1 cellular context compared by ENCODE assay signal in the genomic region with DNA sequence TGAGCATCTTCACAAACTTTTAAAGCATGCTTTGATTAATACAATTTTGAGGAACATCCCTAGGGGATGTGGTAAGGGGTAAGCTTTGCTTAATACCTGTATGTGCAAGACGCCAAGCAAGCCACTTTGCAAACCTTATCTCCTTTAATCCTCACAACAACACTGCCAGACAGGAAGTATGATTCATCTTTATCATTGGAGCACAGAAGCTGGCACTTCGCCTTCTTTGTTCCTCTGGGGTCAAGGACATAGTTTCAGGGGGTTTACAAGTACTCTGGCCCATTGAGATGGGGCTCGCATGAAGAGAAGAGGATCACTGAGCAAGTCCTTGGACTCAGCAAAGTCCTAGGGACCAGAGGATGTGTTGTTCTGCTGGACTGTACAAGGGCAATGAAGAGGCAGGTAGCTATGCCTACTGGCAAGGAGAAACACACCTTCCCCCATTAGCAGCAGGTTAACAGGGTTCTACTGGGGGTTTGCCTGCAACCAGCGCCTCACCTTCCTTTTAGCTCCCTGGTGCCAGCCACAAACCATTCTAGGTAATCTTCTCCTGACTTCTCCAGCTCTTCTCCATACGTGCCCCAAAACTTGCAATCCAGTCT.
A peak's percentile ranks its signal among the peaks of the same experiment; 100 is the strongest.
TF ChIP-seq lines count a peak whose summit lies in the region.

No MANE protein-coding gene starts in this region.

TF ChIP-seq in K562, 482 proteins besides CTCF, POLR2A, EP300 and RAD21 (continued from another document and continues in another):
- TF ChIP-seq JUN (IDR thresholded peaks at IDR 0.05; ENCODE audit: borderline replicate concordance, low read depth, low read length) (peak; percentile 93), JUN (CRISPR knock-in tag; IDR thresholded peaks at IDR 0.05; ENCODE audit: borderline replicate concordance) (no peak), GABPB2 (CRISPR knock-in tag; conservative IDR thresholded peaks at IDR 0.05) (no peak), CREM (IDR thresholded peaks at IDR 0.05; ENCODE audit: low read depth) (peak; percentile 70), TEAD4 (IDR thresholded peaks at IDR 0.05; ENCODE audit: low read length) (peak; percentile 96), TEAD4 (CRISPR knock-in tag; IDR thresholded peaks at IDR 0.05; ENCODE audit: borderline replicate concordance) (no peak), ZNF41 (CRISPR knock-in tag; conservative IDR thresholded peaks at IDR 0.05) (no peak), TAF9B (IDR thresholded peaks at IDR 0.05; ENCODE audit: partially characterized antibody) (no peak), PKNOX1 (IDR thresholded peaks at IDR 0.05) (0 out of 2 replicates have a peak, but pooled peaks have one; percentile 19), TEAD2 (tag; IDR thresholded peaks at IDR 0.05) (no peak), GTF3C2 (IDR thresholded peaks at IDR 0.05; ENCODE audit: borderline replicate concordance, extremely low read depth, insufficient read length) (no peak), ARID1B (IDR thresholded peaks at IDR 0.05) (peak; percentile 99), CBX3 (IDR thresholded peaks at IDR 0.05; ENCODE audit: borderline replicate concordance in 1 of 2, low read length in 2 of 2) (peak in 1 of 2 experiments; percentile 83; a peak in 2 of 3 replicates), NCOA2 (IDR thresholded peaks at IDR 0.05; ENCODE audit: partially characterized antibody in 2 of 2) (peak in 1 of 2 experiments; percentile 78), FOXK2 (conservative IDR thresholded peaks at IDR 0.05 in 1 of 2, IDR thresholded peaks at IDR 0.05 in 1 of 2; ENCODE audit: low read depth in 2 of 2) (0 out of 4 replicates have a peak, but pooled peaks have one; percentile 18 to 56), MTA1 (IDR thresholded peaks at IDR 0.05; ENCODE audit: borderline replicate concordance) (peak; percentile 68; the same call in 1 of the 2 replicates), KLF16 (IDR thresholded peaks at IDR 0.05) (peak; percentile 82), HMGXB4 (CRISPR knock-in tag; IDR thresholded peaks at IDR 0.05) (no peak), CBFA2T3 (IDR thresholded peaks at IDR 0.05) (peak; percentile 96), ZC3H4 (CRISPR knock-in tag; IDR thresholded peaks at IDR 0.05; ENCODE audit: borderline replicate concordance) (no peak), CBFA2T2 (conservative IDR thresholded peaks at IDR 0.05) (peak; percentile 92), TARDBP (IDR thresholded peaks at IDR 0.05) (peak; percentile 33; the same call in 1 of the 2 replicates), DNMT1 (IDR thresholded peaks at IDR 0.05) (no peak)
- TF ChIP-seq, protein P1, sequence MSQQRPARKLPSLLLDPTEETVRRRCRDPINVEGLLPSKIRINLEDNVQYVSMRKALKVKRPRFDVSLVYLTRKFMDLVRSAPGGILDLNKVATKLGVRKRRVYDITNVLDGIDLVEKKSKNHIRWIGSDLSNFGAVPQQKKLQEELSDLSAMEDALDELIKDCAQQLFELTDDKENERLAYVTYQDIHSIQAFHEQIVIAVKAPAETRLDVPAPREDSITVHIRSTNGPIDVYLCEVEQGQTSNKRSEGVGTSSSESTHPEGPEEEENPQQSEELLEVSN (IDR thresholded peaks at IDR 0.05; ENCODE audit: borderline replicate concordance in 1 of 2, extremely low read depth in 1 of 2, insufficient read depth in 1 of 2, insufficient read length in 1 of 2, low read depth in 1 of 2, low read length in 1 of 2, poor library complexity in 1 of 2, severe bottlenecking in 1 of 2): no peak
- TF ChIP-seq, protein P2, sequence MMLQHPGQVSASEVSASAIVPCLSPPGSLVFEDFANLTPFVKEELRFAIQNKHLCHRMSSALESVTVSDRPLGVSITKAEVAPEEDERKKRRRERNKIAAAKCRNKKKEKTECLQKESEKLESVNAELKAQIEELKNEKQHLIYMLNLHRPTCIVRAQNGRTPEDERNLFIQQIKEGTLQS (IDR thresholded peaks at IDR 0.05): peak; percentile 91
- TF ChIP-seq, protein P2 (CRISPR knock-in tag; conservative IDR thresholded peaks at IDR 0.05): 0 out of 2 replicates have a peak, but pooled peaks have one; percentile 71
- TF ChIP-seq, protein P3, sequence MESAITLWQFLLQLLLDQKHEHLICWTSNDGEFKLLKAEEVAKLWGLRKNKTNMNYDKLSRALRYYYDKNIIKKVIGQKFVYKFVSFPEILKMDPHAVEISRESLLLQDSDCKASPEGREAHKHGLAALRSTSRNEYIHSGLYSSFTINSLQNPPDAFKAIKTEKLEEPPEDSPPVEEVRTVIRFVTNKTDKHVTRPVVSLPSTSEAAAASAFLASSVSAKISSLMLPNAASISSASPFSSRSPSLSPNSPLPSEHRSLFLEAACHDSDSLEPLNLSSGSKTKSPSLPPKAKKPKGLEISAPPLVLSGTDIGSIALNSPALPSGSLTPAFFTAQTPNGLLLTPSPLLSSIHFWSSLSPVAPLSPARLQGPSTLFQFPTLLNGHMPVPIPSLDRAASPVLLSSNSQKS (CRISPR knock-in tag; IDR thresholded peaks at IDR 0.05): no peak
- TF ChIP-seq, protein P4, sequence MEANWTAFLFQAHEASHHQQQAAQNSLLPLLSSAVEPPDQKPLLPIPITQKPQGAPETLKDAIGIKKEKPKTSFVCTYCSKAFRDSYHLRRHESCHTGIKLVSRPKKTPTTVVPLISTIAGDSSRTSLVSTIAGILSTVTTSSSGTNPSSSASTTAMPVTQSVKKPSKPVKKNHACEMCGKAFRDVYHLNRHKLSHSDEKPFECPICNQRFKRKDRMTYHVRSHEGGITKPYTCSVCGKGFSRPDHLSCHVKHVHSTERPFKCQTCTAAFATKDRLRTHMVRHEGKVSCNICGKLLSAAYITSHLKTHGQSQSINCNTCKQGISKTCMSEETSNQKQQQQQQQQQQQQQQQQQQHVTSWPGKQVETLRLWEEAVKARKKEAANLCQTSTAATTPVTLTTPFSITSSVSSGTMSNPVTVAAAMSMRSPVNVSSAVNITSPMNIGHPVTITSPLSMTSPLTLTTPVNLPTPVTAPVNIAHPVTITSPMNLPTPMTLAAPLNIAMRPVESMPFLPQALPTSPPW (CRISPR knock-in tag; IDR thresholded peaks at IDR 0.05): 0 out of 2 replicates have a peak, but pooled peaks have one; percentile 8
- TF ChIP-seq, protein P5, sequence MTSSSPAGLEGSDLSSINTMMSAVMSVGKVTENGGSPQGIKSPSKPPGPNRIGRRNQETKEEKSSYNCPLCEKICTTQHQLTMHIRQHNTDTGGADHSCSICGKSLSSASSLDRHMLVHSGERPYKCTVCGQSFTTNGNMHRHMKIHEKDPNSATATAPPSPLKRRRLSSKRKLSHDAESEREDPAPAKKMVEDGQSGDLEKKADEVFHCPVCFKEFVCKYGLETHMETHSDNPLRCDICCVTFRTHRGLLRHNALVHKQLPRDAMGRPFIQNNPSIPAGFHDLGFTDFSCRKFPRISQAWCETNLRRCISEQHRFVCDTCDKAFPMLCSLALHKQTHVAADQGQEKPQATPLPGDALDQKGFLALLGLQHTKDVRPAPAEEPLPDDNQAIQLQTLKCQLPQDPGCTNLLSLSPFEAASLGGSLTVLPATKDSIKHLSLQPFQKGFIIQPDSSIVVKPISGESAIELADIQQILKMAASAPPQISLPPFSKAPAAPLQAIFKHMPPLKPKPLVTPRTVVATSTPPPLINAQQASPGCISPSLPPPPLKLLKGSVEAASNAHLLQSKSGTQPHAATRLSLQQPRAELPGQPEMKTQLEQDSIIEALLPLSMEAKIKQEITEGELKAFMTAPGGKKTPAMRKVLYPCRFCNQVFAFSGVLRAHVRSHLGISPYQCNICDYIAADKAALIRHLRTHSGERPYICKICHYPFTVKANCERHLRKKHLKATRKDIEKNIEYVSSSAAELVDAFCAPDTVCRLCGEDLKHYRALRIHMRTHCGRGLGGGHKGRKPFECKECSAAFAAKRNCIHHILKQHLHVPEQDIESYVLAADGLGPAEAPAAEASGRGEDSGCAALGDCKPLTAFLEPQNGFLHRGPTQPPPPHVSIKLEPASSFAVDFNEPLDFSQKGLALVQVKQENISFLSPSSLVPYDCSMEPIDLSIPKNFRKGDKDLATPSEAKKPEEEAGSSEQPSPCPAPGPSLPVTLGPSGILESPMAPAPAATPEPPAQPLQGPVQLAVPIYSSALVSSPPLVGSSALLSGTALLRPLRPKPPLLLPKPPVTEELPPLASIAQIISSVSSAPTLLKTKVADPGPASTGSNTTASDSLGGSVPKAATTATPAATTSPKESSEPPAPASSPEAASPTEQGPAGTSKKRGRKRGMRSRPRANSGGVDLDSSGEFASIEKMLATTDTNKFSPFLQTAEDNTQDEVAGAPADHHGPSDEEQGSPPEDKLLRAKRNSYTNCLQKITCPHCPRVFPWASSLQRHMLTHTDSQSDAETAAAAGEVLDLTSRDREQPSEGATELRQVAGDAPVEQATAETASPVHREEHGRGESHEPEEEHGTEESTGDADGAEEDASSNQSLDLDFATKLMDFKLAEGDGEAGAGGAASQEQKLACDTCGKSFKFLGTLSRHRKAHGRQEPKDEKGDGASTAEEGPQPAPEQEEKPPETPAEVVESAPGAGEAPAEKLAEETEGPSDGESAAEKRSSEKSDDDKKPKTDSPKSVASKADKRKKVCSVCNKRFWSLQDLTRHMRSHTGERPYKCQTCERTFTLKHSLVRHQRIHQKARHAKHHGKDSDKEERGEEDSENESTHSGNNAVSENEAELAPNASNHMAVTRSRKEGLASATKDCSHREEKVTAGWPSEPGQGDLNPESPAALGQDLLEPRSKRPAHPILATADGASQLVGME (CRISPR knock-in tag; IDR thresholded peaks at IDR 0.05): no peak
- TF ChIP-seq, protein P6, sequence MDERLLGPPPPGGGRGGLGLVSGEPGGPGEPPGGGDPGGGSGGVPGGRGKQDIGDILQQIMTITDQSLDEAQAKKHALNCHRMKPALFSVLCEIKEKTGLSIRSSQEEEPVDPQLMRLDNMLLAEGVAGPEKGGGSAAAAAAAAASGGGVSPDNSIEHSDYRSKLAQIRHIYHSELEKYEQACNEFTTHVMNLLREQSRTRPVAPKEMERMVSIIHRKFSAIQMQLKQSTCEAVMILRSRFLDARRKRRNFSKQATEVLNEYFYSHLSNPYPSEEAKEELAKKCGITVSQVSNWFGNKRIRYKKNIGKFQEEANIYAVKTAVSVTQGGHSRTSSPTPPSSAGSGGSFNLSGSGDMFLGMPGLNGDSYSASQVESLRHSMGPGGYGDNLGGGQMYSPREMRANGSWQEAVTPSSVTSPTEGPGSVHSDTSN (CRISPR knock-in tag; IDR thresholded peaks at IDR 0.05; ENCODE audit: low read depth): no peak
- TF ChIP-seq, protein P6 (tag; conservative IDR thresholded peaks at IDR 0.05; ENCODE audit: low read depth): 0 out of 2 replicates have a peak, but pooled peaks have one; percentile 14
